Comparison of ENCODE assay signal across 20 cellular contexts in genomic region chr14:101783260-101784016, GRCh38. TPM values are rescaled to one million over a fixed set of nuclear protein-coding genes. Genes with fewer than 3 reads are reported as not detected.
A peak's percentile ranks its signal among the peaks of the same experiment; 100 is the strongest.
DNase-seq lines count a peak whose midpoint lies in the region; ATAC-seq and TF ChIP-seq lines count a peak whose summit lies in the region.
"Had no signal": no experiment of that assay in that cellular context is flagged by ENCODE, and none has a peak within 500 bp of the region (broad histone marks: within the 10 kb centered on the region; RNA-seq: fewer than 3 reads in every experiment).

No MANE protein-coding gene starts in this region.

- H3K9me3 ChIP-seq in heart left ventricle: no peaks in the 10 kb centered on the region
- no peaks in the 10 kb centered on the region for H3K9me3 ChIP-seq in right atrium auricular region
- H3K9me3 ChIP-seq in left ventricle myocardium inferior (replicated peaks): no peaks in the 10 kb centered on the region
- H3K9me3 ChIP-seq: esophagus squamous epithelium had no signal

- CTCF ChIA-PET in activated B cell treated with CpG ODN at 0.5 μM for 24 hours (lab: Charles Lee): no interaction called here

- H3K27me3 ChIP-seq in heart left ventricle: peaks cover 0 to 14% (median 0%) of the 10 kb centered on the region in 9 donors
- no peaks in the 10 kb centered on the region for H3K27me3 ChIP-seq in right atrium auricular region
- no peaks in the 10 kb centered on the region for H3K27me3 ChIP-seq in left ventricle myocardium inferior (ENCODE audit: low read depth)

- 61 to 71% (median 64%) methylated on average over 9 to 12 of the region's 12 CpGs for WGBS in heart left ventricle, 4 donors

- ATAC-seq in heart left ventricle: peak in 3 of 4 donors; percentile 7 to 55 (median 41)
- no peak for ATAC-seq in activated B cell treated with CpG ODN at 0.5 μM for 24 hours (ENCODE audit: low read depth)
- no peak for ATAC-seq in HG03457 (IDR thresholded peaks at IDR 0.05; ENCODE audit: unreplicated experiment)
- ATAC-seq in HG03432 (IDR thresholded peaks at IDR 0.05; ENCODE audit: unreplicated experiment): no peak
- ATAC-seq: HCT116 had no signal

- peaks cover 0 to 9% (median 0%) of the 10 kb centered on the region in 9 donors for H3K36me3 ChIP-seq in heart left ventricle
- no peaks in the 10 kb centered on the region for H3K36me3 ChIP-seq in right atrium auricular region
- H3K36me3 ChIP-seq in left ventricle myocardium inferior: peaks cover 5% of the 10 kb centered on the region

- DNase-seq in heart left ventricle (peak in 1 of 5 donors; percentile 40), right atrium auricular region (ENCODE audit: low spot score) (no peak), activated B cell treated with CpG ODN at 0.5 μM for 24 hours (no peak), left ventricle myocardium inferior (no peak), type B pancreatic cell (ENCODE audit: extremely low spot score, unreplicated experiment) (no peak), middle frontal gyrus (ENCODE audit: extremely low spot score, low spot score) (no peak)
- DNase-seq: activated CD4-positive, alpha-beta T cell treated with anti-CD3 and anti-CD28 coated beads for 4 hours; DMS 273 treated with DMSO at 0.1 percent for 48 hours; esophagus squamous epithelium; glutamatergic neuron; mesenchymal stem cell; NCI-H187 treated with DMSO at 0.1 percent for 48 hours; NCI-H446; occipital lobe; SHP77 treated with DMSO at 0.1 percent for 48 hours; T-helper 9 cell had no signal

- H3K9me3 Mint-ChIP-seq in activated B cell treated with CpG ODN at 0.5 μM for 24 hours (no peaks in the 10 kb centered on the region), type B pancreatic cell (no peaks in the 10 kb centered on the region)
- H3K9me3 Mint-ChIP-seq: IgD-negative memory B cell had no signal

- TF ChIP-seq CTCF in heart left ventricle (IDR thresholded peaks at IDR 0.05) (no peak), right atrium auricular region (IDR thresholded peaks at IDR 0.05) (no peak), activated B cell treated with CpG ODN at 0.5 μM for 24 hours (IDR thresholded peaks at IDR 0.05) (no peak), left ventricle myocardium inferior (IDR thresholded peaks at IDR 0.05; ENCODE audit: borderline replicate concordance) (no peak), type B pancreatic cell (conservative IDR thresholded peaks at IDR 0.05) (no peak)

- peaks cover 1% of the 10 kb centered on the region for H3K27me3 Mint-ChIP-seq in activated B cell treated with CpG ODN at 0.5 μM for 24 hours
- H3K27me3 Mint-ChIP-seq in type B pancreatic cell: peaks cover 41% of the 10 kb centered on the region

- H3K27ac ChIP-seq in heart left ventricle (peak overlapping the region in 5 of 12 donors; percentile 39 to 68 (median 56)), right atrium auricular region (no peak overlapping the region), left ventricle myocardium inferior (replicated peaks) (peak overlapping the region; percentile 66)
- H3K27ac ChIP-seq: esophagus squamous epithelium had no signal

- H3K4me3 Mint-ChIP-seq in activated B cell treated with CpG ODN at 0.5 μM for 24 hours (peak overlapping the region; percentile 41), type B pancreatic cell (peak overlapping the region; percentile 58)

- POLR2A ChIA-PET in activated B cell treated with CpG ODN at 0.5 μM for 24 hours (lab: Charles Lee): interaction anchor here (1.2 to 1.3 kb wide), 3 partner anchors 9 to 41 kb away, joined by 3 to 15 read pairs (median 3); no protein-coding TSS in a partner anchor

- H3K4me1 Mint-ChIP-seq in activated B cell treated with CpG ODN at 0.5 μM for 24 hours (peaks cover 19% of the 10 kb centered on the region), type B pancreatic cell (ENCODE audit: unreplicated experiment) (peaks cover 9% of the 10 kb centered on the region)

- no peak for TF ChIP-seq POLR2A in heart left ventricle (IDR thresholded peaks at IDR 0.05)

- no peak overlapping the region for H3K4me3 ChIP-seq in heart left ventricle
- no peak overlapping the region for H3K4me3 ChIP-seq in right atrium auricular region
- H3K4me3 ChIP-seq in left ventricle myocardium inferior: no peak overlapping the region
- H3K4me3 ChIP-seq: esophagus squamous epithelium had no signal

- peaks cover 0 to 44% (median 14%) of the 10 kb centered on the region in 12 donors for H3K4me1 ChIP-seq in heart left ventricle
- H3K4me1 ChIP-seq in right atrium auricular region: peaks cover 4 to 22% of the 10 kb centered on the region in 2 donors
- peaks cover 48% of the 10 kb centered on the region for H3K4me1 ChIP-seq in left ventricle myocardium inferior

- H3K36me3 Mint-ChIP-seq in activated B cell treated with CpG ODN at 0.5 μM for 24 hours (ENCODE audit: low read depth) (peaks cover 12% of the 10 kb centered on the region), type B pancreatic cell (peaks cover 6% of the 10 kb centered on the region)

- intact Hi-C loops in heart left ventricle (cut with DNase I): loop anchor here in 1 of 10 donors (10.0 kb wide), 1 partner anchor 101 kb away; no protein-coding TSS in a partner anchor
- intact Hi-C loops in activated B cell treated with CpG ODN at 0.5 μM for 24 hours (cut with micrococcal nuclease): no loop called here
- intact Hi-C loops in left ventricle myocardium inferior (cut with micrococcal nuclease): no loop called here

- H3K27ac Mint-ChIP-seq in activated B cell treated with CpG ODN at 0.5 μM for 24 hours (no peak overlapping the region), type B pancreatic cell (no peak overlapping the region)

RNA-seq across cellular contexts. Expression of gene PPP2R5C, which starts 21.9 kb away (rescaled TPM):
- total RNA-seq in heart left ventricle (100 to 1,000 TPM; 116 to 248 (median 207) TPM), right atrium auricular region (10 to 100 TPM; 82.2 to 82.9 TPM), activated B cell treated with CpG ODN at 0.5 μM for 24 hours (197 and 227 TPM in 2 replicates), left ventricle myocardium inferior (198 TPM), type B pancreatic cell (ENCODE audit: low replicate concordance) (99.8 TPM in 2 replicates)
- 100 to 1,000 TPM in 1 of 2 donors, 10 to 100 TPM in 1; 99.4 to 150 TPM for polyA plus RNA-seq in heart left ventricle

Comparison
In these comparisons a context has a peak if more than half of its experiments do, and no peak if none do; other contexts are left out.
1. ATAC-seq: peak in heart left ventricle (3 of 4); none in activated B cell treated with CpG ODN at 0.5 μM for 24 hours (single experiment), HG03457 (single experiment) and HG03432 (single experiment).